Comparison of ENCODE assay signal across 8 cellular contexts in the genomic region with DNA sequence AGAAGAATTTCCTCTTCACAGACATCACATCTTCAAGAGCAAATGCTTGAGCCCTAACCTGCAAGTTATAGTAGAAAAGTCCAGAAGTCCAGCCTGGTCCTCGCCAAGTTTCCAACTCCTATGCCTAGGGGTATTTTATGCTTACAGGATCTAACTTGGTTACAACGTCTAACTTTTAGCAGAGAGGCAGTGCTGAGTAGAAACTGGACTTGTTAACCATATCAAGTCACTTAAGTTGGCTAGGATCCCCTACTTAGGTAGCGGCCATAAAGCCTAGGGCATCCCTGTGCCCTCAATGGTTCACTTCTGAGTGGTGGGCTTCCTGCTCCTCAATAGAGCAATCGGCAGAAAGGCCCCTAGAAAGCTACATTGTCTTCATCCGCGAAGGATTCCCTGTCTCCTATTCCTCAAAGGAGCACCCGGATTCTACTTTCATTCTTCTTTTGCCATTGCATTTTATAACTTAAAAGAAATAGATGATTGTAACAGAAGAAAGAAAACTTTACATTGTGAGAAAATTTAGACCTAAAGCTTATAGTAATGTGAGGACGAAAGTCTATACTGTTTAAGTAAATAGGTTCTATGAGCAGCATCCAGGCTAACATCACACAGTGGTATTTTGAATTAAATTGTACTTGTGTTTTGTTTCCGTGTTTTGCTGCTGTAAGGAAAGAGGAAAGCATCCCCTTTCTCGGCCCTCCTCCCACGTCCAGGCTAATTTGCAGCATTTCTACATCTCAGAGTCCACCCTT.
DNase-seq lines count a peak whose midpoint lies in the region; ATAC-seq and TF ChIP-seq lines count a peak whose summit lies in the region.

No MANE protein-coding gene starts in this region.

- H3K4me3 ChIP-seq in DND-41 (ENCODE audit: low read depth in 1 of 2, low read length in 2 of 2): peak overlapping the region in 1 of 2 experiments; percentile 80; a peak in 2 of 4 replicates
- H3K4me3 ChIP-seq in SU-DHL-6 (ENCODE audit: insufficient read depth, low read length, poor library complexity, severe bottlenecking): no peak overlapping the region
- peak overlapping the region; percentile 76 for H3K4me3 ChIP-seq in fibroblast of pulmonary artery (replicated peaks; ENCODE audit: low read depth, low read length)
- peak overlapping the region; percentile 73 for H3K4me3 ChIP-seq in retinal pigment epithelial cell (ENCODE audit: low read length)

- peak overlapping the region; percentile 76 for H3K9ac ChIP-seq in DND-41 (ENCODE audit: low read depth, low read length)
- H3K9ac ChIP-seq in SU-DHL-6 (ENCODE audit: low read length): no peak overlapping the region

- H3K36me3 ChIP-seq in DND-41 (ENCODE audit: insufficient read depth, low read length) (peaks cover 14% of the 10 kb centered on the region), SU-DHL-6 (ENCODE audit: low read length) (peaks cover 4% of the 10 kb centered on the region; the same call in 1 of the 2 replicates)

- H3K9me3 ChIP-seq in DND-41 (ENCODE audit: insufficient read depth, low read length, severe bottlenecking) (no peaks in the 10 kb centered on the region), SU-DHL-6 (ENCODE audit: insufficient read depth, low read length) (no peaks in the 10 kb centered on the region)

- peaks cover 45% of the 10 kb centered on the region for H3K79me2 ChIP-seq in DND-41 (ENCODE audit: insufficient read depth, low read length)
- H3K79me2 ChIP-seq in SU-DHL-6 (ENCODE audit: insufficient read depth, low read length): peaks cover 36% of the 10 kb centered on the region

- H3K27ac ChIP-seq in DND-41 (ENCODE audit: low read length): peak overlapping the region; percentile 89; the same call in 1 of the 2 replicates
- H3K27ac ChIP-seq in SU-DHL-6 (ENCODE audit: low read depth, low read length): no peak overlapping the region

- ATAC-seq in DND-41 (ENCODE audit: insufficient read depth, low read depth): no peak

- H3K27me3 ChIP-seq in DND-41 (ENCODE audit: insufficient read depth, low read length, poor library complexity) (peaks cover 15% of the 10 kb centered on the region), SU-DHL-6 (ENCODE audit: low read length) (no peaks in the 10 kb centered on the region)

- H3K4me2 ChIP-seq in DND-41 (ENCODE audit: insufficient read depth, low read length) (peak overlapping the region; percentile 79), SU-DHL-6 (ENCODE audit: low read depth, low read length, poor library complexity, severe bottlenecking) (peak overlapping the region; percentile 85)

- TF ChIP-seq CTCF in DND-41 (IDR thresholded peaks at IDR 0.05; ENCODE audit: borderline replicate concordance, extremely low read depth, low read length, poor library complexity, severe bottlenecking) (no peak), SU-DHL-6 (IDR thresholded peaks at IDR 0.05; ENCODE audit: insufficient read depth, low read length, poor library complexity, severe bottlenecking) (no peak), fibroblast of pulmonary artery (IDR thresholded peaks at IDR 0.05; ENCODE audit: low read length, missing control alignments) (no peak), retinal pigment epithelial cell (conservative IDR thresholded peaks at IDR 0.05; ENCODE audit: low read depth, low read length) (no peak)

- peak overlapping the region; percentile 95 for H2AFZ ChIP-seq in DND-41 (ENCODE audit: low read depth, low read length)
- peak overlapping the region; percentile 99 for H2AFZ ChIP-seq in SU-DHL-6 (ENCODE audit: low read depth, low read length, severe bottlenecking)

- H3K9me2 ChIP-seq in SU-DHL-6 (replicated peaks; ENCODE audit: insufficient read depth, low read length): no peaks in the 10 kb centered on the region

- H3K4me1 ChIP-seq in DND-41 (ENCODE audit: insufficient read depth, low read length): peaks cover 36% of the 10 kb centered on the region

- H4K20me1 ChIP-seq in DND-41 (ENCODE audit: insufficient read depth, low read length) (peaks cover 20% of the 10 kb centered on the region; the same call in 1 of the 2 replicates), SU-DHL-6 (ENCODE audit: low read depth, low read length) (peaks cover 7% of the 10 kb centered on the region; the same call in 1 of the 2 replicates)

- H3F3A ChIP-seq in SU-DHL-6 (ENCODE audit: insufficient read depth): no peaks in the 10 kb centered on the region

- DNase-seq in DND-41 (no peak), fibroblast of pulmonary artery (ENCODE audit: low read depth) (no peak), retinal pigment epithelial cell (ENCODE audit: low read depth) (no peak), GDM1 (lab: John Stamatoyannopoulos, UW) (no peak), midbrain (lab: John Stamatoyannopoulos, UW) (no peak), HuH-7.5 (ENCODE audit: low spot score) (no peak)
- DNase-seq in activated CD4-positive, CD25-positive, alpha-beta regulatory T cell (lab: John Stamatoyannopoulos, UW): no peak
